ENCODE assay signal across 13 cellular contexts in genomic region chr14:25007832-25008231, GRCh38. TPM values are rescaled to one million over a fixed set of nuclear protein-coding genes. Genes with fewer than 3 reads are reported as not detected.
DNase-seq lines count a peak whose midpoint lies in the region; ATAC-seq and TF ChIP-seq lines count a peak whose summit lies in the region.
"Had no signal": no experiment of that assay in that cellular context is flagged by ENCODE, and none has a peak within 500 bp of the region (broad histone marks: within the 10 kb centered on the region; RNA-seq: fewer than 3 reads in every experiment).

No MANE protein-coding gene starts in this region.

- no peak overlapping the region for H3K4me3 Mint-ChIP-seq in osteocyte (ENCODE audit: unreplicated experiment)
- no peak overlapping the region for H3K4me3 Mint-ChIP-seq in T-helper 17 cell
- H3K4me3 Mint-ChIP-seq: CD4-positive, alpha-beta T cell; naive thymus-derived CD4-positive, alpha-beta T cell; stimulated activated naive CD8-positive, alpha-beta T cell treated with anti-CD3 and anti-CD28 coated beads, Interleukin-15, Interleukin-2, amounts not matched to agents 100 ng/mL and 50 ng/mL, for 24 hours had no signal

- H3K36me3 ChIP-seq in gastrocnemius medialis (no peaks in the 10 kb centered on the region), OCI-LY7 (ENCODE audit: insufficient read depth, low read length) (no peaks in the 10 kb centered on the region)
- H3K36me3 ChIP-seq: right atrium auricular region had no signal

- H3K79me2 ChIP-seq in OCI-LY7 (ENCODE audit: insufficient read depth, low read depth, low read length) = no peaks in the 10 kb centered on the region

- no peaks in the 10 kb centered on the region for H3K36me3 Mint-ChIP-seq in osteocyte (ENCODE audit: unreplicated experiment)
- no peaks in the 10 kb centered on the region for H3K36me3 Mint-ChIP-seq in T-helper 17 cell (ENCODE audit: low read depth)
- H3K36me3 Mint-ChIP-seq: naive thymus-derived CD4-positive, alpha-beta T cell had no signal

- no peaks in the 10 kb centered on the region for H4K20me1 ChIP-seq in OCI-LY7 (ENCODE audit: insufficient read depth, low read length)

- TF ChIP-seq CTCF in gastrocnemius medialis (IDR thresholded peaks at IDR 0.05 in 4 of 5, conservative IDR thresholded peaks at IDR 0.05 in 1 of 5) = no peak
- TF ChIP-seq CTCF in OCI-LY7 (conservative IDR thresholded peaks at IDR 0.05; ENCODE audit: low read length) = no peak
- TF ChIP-seq CTCF in osteocyte (IDR thresholded peaks at IDR 0.05) = no peak

- H3K4me1 Mint-ChIP-seq in osteocyte (ENCODE audit: unreplicated experiment) (peaks cover 45% of the 10 kb centered on the region), T-helper 17 cell (no peaks in the 10 kb centered on the region)
- H3K4me1 Mint-ChIP-seq: naive thymus-derived CD4-positive, alpha-beta T cell had no signal

- POLR2A ChIA-PET in OCI-LY7 (lab: Charles Lee) = no interaction called here

- H3K27me3 Mint-ChIP-seq in osteocyte (ENCODE audit: unreplicated experiment) (no peaks in the 10 kb centered on the region), T-helper 17 cell (peaks cover 19% of the 10 kb centered on the region)

- peak overlapping the region; percentile 22 to 42 (median 30) for H3K27ac ChIP-seq in gastrocnemius medialis
- no peak overlapping the region for H3K27ac ChIP-seq in OCI-LY7 (ENCODE audit: low read depth, low read length, poor library complexity, severe bottlenecking)

- H3K9me3 Mint-ChIP-seq in osteocyte (ENCODE audit: unreplicated experiment) = no peaks in the 10 kb centered on the region
- H3K9me3 Mint-ChIP-seq: CD4-positive, alpha-beta T cell; naive thymus-derived CD4-positive, alpha-beta T cell; stimulated activated naive CD8-positive, alpha-beta T cell treated with anti-CD3 and anti-CD28 coated beads, Interleukin-15, Interleukin-2, amounts not matched to agents 100 ng/mL and 50 ng/mL, for 24 hours had no signal

- H3K4me1 ChIP-seq in gastrocnemius medialis (peaks cover 0 to 20% of the 10 kb centered on the region in 2 donors), OCI-LY7 (ENCODE audit: insufficient read depth, low read length, poor library complexity, severe bottlenecking) (no peaks in the 10 kb centered on the region)

- no peaks in the 10 kb centered on the region; the same call in 1 of the 2 replicates for H3K9me2 ChIP-seq in OCI-LY7 (ENCODE audit: insufficient read depth, low read length)

- no peak overlapping the region for H3K27ac Mint-ChIP-seq in osteocyte (ENCODE audit: unreplicated experiment)
- no peak overlapping the region for H3K27ac Mint-ChIP-seq in T-helper 17 cell
- H3K27ac Mint-ChIP-seq: CD4-positive, alpha-beta T cell; naive thymus-derived CD4-positive, alpha-beta T cell; stimulated activated naive CD8-positive, alpha-beta T cell treated with anti-CD3 and anti-CD28 coated beads, Interleukin-15, Interleukin-2, amounts not matched to agents 100 ng/mL and 50 ng/mL, for 24 hours had no signal

- ATAC-seq in gastrocnemius medialis (no peak), HG03460 (IDR thresholded peaks at IDR 0.05; ENCODE audit: unreplicated experiment) (no peak), T-helper 17 cell (no peak)
- ATAC-seq: naive thymus-derived CD4-positive, alpha-beta T cell had no signal

- DNase-seq in DMS53 treated with DMSO at 0.1 percent for 48 hours (lab: John Stamatoyannopoulos, UW; ENCODE audit: unreplicated experiment) = peak; percentile 11
- peak; percentile 55 for DNase-seq in NCI-H1105 (lab: John Stamatoyannopoulos, UW)
- DNase-seq in globus pallidus (ENCODE audit: low spot score) = peak; percentile 20
- DNase-seq in gastrocnemius medialis = no peak
- DNase-seq in OCI-LY7 (ENCODE audit: low spot score) = no peak
- DNase-seq in osteocyte (ENCODE audit: extremely low spot score, unreplicated experiment) = no peak
- DNase-seq in T-helper 17 cell = no peak
- DNase-seq: CD4-positive, alpha-beta T cell; naive thymus-derived CD4-positive, alpha-beta T cell had no signal

- intact Hi-C loops in gastrocnemius medialis (cut with DNase I; ENCODE audit: low total_unique reads) (no loop called here), OCI-LY7 (cut with micrococcal nuclease; ENCODE audit: unreplicated experiment) (no loop called here)

- CTCF ChIA-PET in OCI-LY7 (lab: Charles Lee; ENCODE audit: unreplicated experiment) = no interaction called here

- in situ Hi-C loops in gastrocnemius medialis (cut with MboI; ENCODE audit: low sequenced_read_pairs in 4 of 4) = no loop called here

- H3K9me3 ChIP-seq in gastrocnemius medialis (no peaks in the 10 kb centered on the region), OCI-LY7 (ENCODE audit: low read length) (no peaks in the 10 kb centered on the region), T-helper 17 cell (ENCODE audit: control insufficient read depth, low read length, poor library complexity, severe bottlenecking) (no peaks in the 10 kb centered on the region)
- H3K9me3 ChIP-seq: right atrium auricular region had no signal

- no peaks in the 10 kb centered on the region for H3K27me3 ChIP-seq in gastrocnemius medialis
- H3K27me3 ChIP-seq: right atrium auricular region had no signal

- no peak for TF ChIP-seq POLR2A in gastrocnemius medialis (IDR thresholded peaks at IDR 0.05)

- no peak overlapping the region for H3K4me2 ChIP-seq in OCI-LY7 (ENCODE audit: low read length)

- H2AFZ ChIP-seq in OCI-LY7 (ENCODE audit: low read length) = no peak overlapping the region

- H3K4me3 ChIP-seq in gastrocnemius medialis (no peak overlapping the region), OCI-LY7 (ENCODE audit: low read depth, low read length, poor library complexity, severe bottlenecking) (no peak overlapping the region)
- H3K4me3 ChIP-seq: right atrium auricular region had no signal

- BruUV-seq in OCI-LY7 (replicated peaks; lab: Mats Ljungman, UMichigan) = no TSS peak

RNA-seq across cellular contexts. Expression of gene STXBP6, which starts 42.1 kb away (rescaled TPM):
- total RNA-seq in gastrocnemius medialis (1 to 10 TPM; 2.6 to 5.5 (median 4.4) TPM), OCI-LY7 (2022) (0.48 and 1.2 TPM in 2 replicates), osteocyte (6.4 and 7.0 TPM in 2 replicates), T-helper 17 cell (not detected)
- total RNA-seq in OCI-LY7 (2014; rRNA removed; shearing (Covaris generic)) = not detected in 2 replicates
- total RNA-seq: bronchial epithelial cell; CD4-positive, alpha-beta T cell; naive thymus-derived CD4-positive, alpha-beta T cell had no signal

Comparison
In these comparisons a context has a peak if more than half of its experiments do, and no peak if none do; other contexts are left out.
1. DNase-seq: peak in DMS53 treated with DMSO at 0.1 percent for 48 hours (single experiment), NCI-H1105 (single experiment) and globus pallidus (single experiment); none in gastrocnemius medialis (0 of 2), OCI-LY7 (single experiment), osteocyte (single experiment) and T-helper 17 cell (0 of 3).